Comparison of ENCODE assay signal across 11 cellular contexts in genomic region chr3:184322731-184323487, GRCh38. TPM values are rescaled to one million over a fixed set of nuclear protein-coding genes. Genes with fewer than 3 reads are reported as not detected.
DNase-seq lines count a peak whose midpoint lies in the region; ATAC-seq and TF ChIP-seq lines count a peak whose summit lies in the region.
"Had no signal": no experiment of that assay in that cellular context is flagged by ENCODE, and none has a peak within 500 bp of the region (broad histone marks: within the 10 kb centered on the region; RNA-seq: fewer than 3 reads in every experiment).

No MANE protein-coding gene starts in this region.

- peaks cover 18% of the 10 kb centered on the region for H3K4me1 Mint-ChIP-seq in activated CD4-positive, alpha-beta T cell treated with anti-CD3 and anti-CD28 coated beads, Interleukin-2, amount 10 ng/mL, durations not matched to agents 7 days and 5 days

- H3K4me3 Mint-ChIP-seq in activated CD4-positive, alpha-beta T cell treated with anti-CD3 and anti-CD28 coated beads, Interleukin-2, amount 10 ng/mL, durations not matched to agents 7 days and 5 days, result no peak overlapping the region

- H3K4me3 ChIP-seq in fibroblast of mammary gland (ENCODE audit: control insufficient read depth, low read depth, low read length) (no peak overlapping the region), subcutaneous abdominal adipose tissue (ENCODE audit: low read depth in 1 of 5, low read length in 5 of 5) (no peak overlapping the region)
- H3K4me3 ChIP-seq: hepatocyte had no signal

- TF ChIP-seq CTCF in fibroblast of mammary gland (conservative IDR thresholded peaks at IDR 0.05; ENCODE audit: control insufficient read depth, insufficient read depth, low read depth, low read length), result no peak

- peaks cover 27 to 59% (median 56%) of the 10 kb centered on the region in 5 donors for H3K4me1 ChIP-seq in subcutaneous abdominal adipose tissue (ENCODE audit: control insufficient read depth in 5 of 5, insufficient read depth in 5 of 5, low read length in 5 of 5)

- POLR2A ChIA-PET in activated CD4-positive, alpha-beta T cell treated with anti-CD3 and anti-CD28 coated beads, Interleukin-2, amount 10 ng/mL, durations not matched to agents 7 days and 5 days (lab: Charles Lee), result no interaction called here

- peak overlapping the region; percentile 91 for H3K27ac ChIP-seq in subcutaneous abdominal adipose tissue (ENCODE audit: low read depth, low read length)
- H3K27ac ChIP-seq: hepatocyte had no signal

- no peak for DNase-seq in activated CD4-positive, alpha-beta T cell treated with anti-CD3 and anti-CD28 coated beads, Interleukin-2, amount 10 ng/mL, durations not matched to agents 7 days and 5 days
- no peak for DNase-seq in activated CD4-positive, alpha-beta T cell treated with anti-CD3 and anti-CD28 coated beads, Interleukin-2, amount 50 U/mL, for 48 hours
- DNase-seq in fibroblast of mammary gland (ENCODE audit: low read depth), result peak; percentile 90
- DNase-seq: dermis blood vessel endothelial cell, NCI-H2029 treated with DMSO at 0.1 percent for 48 hours, PC-3, small intestine had no signal

- CTCF ChIA-PET in activated CD4-positive, alpha-beta T cell treated with anti-CD3 and anti-CD28 coated beads, Interleukin-2, amount 10 ng/mL, durations not matched to agents 7 days and 5 days (lab: Charles Lee), result no interaction called here

- H3K9ac ChIP-seq in subcutaneous abdominal adipose tissue (ENCODE audit: low read length in 5 of 5), result peak overlapping the region in 1 of 5 donors; percentile 49

- no peaks in the 10 kb centered on the region for H3K27me3 ChIP-seq in subcutaneous abdominal adipose tissue (ENCODE audit: control insufficient read depth in 5 of 5, insufficient read depth in 4 of 5, low read length in 5 of 5)
- H3K27me3 ChIP-seq: hepatocyte had no signal

- peaks cover 10 to 84% (median 80%) of the 10 kb centered on the region in 5 donors for H3K36me3 ChIP-seq in subcutaneous abdominal adipose tissue (ENCODE audit: control insufficient read depth in 5 of 5, insufficient read depth in 5 of 5, low read length in 5 of 5)

- peak overlapping the region; percentile 64 for H3K27ac Mint-ChIP-seq in activated CD4-positive, alpha-beta T cell treated with anti-CD3 and anti-CD28 coated beads, Interleukin-2, amount 10 ng/mL, durations not matched to agents 7 days and 5 days

- ATAC-seq in GM18868 (IDR thresholded peaks at IDR 0.05; ENCODE audit: unreplicated experiment), result no peak
- no peak for ATAC-seq in GM18861 (IDR thresholded peaks at IDR 0.05; ENCODE audit: unreplicated experiment)
- ATAC-seq: PC-3 had no signal

- H3K27me3 Mint-ChIP-seq in activated CD4-positive, alpha-beta T cell treated with anti-CD3 and anti-CD28 coated beads, Interleukin-2, amount 10 ng/mL, durations not matched to agents 7 days and 5 days, result no peaks in the 10 kb centered on the region

- no peaks in the 10 kb centered on the region for H3K9me3 Mint-ChIP-seq in activated CD4-positive, alpha-beta T cell treated with anti-CD3 and anti-CD28 coated beads, Interleukin-2, amount 10 ng/mL, durations not matched to agents 7 days and 5 days

- peaks cover 76% of the 10 kb centered on the region for H3K36me3 Mint-ChIP-seq in activated CD4-positive, alpha-beta T cell treated with anti-CD3 and anti-CD28 coated beads, Interleukin-2, amount 10 ng/mL, durations not matched to agents 7 days and 5 days (ENCODE audit: low read depth)

- H3K9me3 ChIP-seq in subcutaneous abdominal adipose tissue (ENCODE audit: control insufficient read depth in 5 of 5, low read length in 5 of 5), result no peaks in the 10 kb centered on the region

RNA-seq across cellular contexts. Expression of gene EIF4G1, which starts 8.5 kb away (rescaled TPM):
- 100 to 1,000 TPM; 269 to 300 TPM for total RNA-seq in activated CD4-positive, alpha-beta T cell treated with anti-CD3 and anti-CD28 coated beads, Interleukin-2, amount 10 ng/mL, durations not matched to agents 7 days and 5 days

RNA-seq across cellular contexts. Expression of gene FAM131A, which starts 14.5 kb away (rescaled TPM):
- 1 to 10 TPM; 3.6 to 4.4 TPM for total RNA-seq in activated CD4-positive, alpha-beta T cell treated with anti-CD3 and anti-CD28 coated beads, Interleukin-2, amount 10 ng/mL, durations not matched to agents 7 days and 5 days

RNA-seq across cellular contexts. Expression of gene PSMD2, which starts 23.9 kb away (rescaled TPM):
- total RNA-seq in activated CD4-positive, alpha-beta T cell treated with anti-CD3 and anti-CD28 coated beads, Interleukin-2, amount 10 ng/mL, durations not matched to agents 7 days and 5 days, result 100 to 1,000 TPM; 188 to 193 TPM

RNA-seq across cellular contexts. Expression of gene CLCN2, which starts 38.5 kb away (rescaled TPM):
- total RNA-seq in activated CD4-positive, alpha-beta T cell treated with anti-CD3 and anti-CD28 coated beads, Interleukin-2, amount 10 ng/mL, durations not matched to agents 7 days and 5 days, result 1 to 10 TPM; 3.0 to 3.6 TPM

RNA-seq across cellular contexts. Expression of gene POLR2H, which starts 38.6 kb away (rescaled TPM):
- total RNA-seq in activated CD4-positive, alpha-beta T cell treated with anti-CD3 and anti-CD28 coated beads, Interleukin-2, amount 10 ng/mL, durations not matched to agents 7 days and 5 days, result 10 to 100 TPM; 74.4 to 79.9 TPM
